In genomic region chrX:134026732-134027311, GRCh38 we compare ENCODE assay signal across 8 cellular contexts. TPM values are rescaled to one million over a fixed set of nuclear protein-coding genes. Genes with fewer than 3 reads are reported as not detected.
DNase-seq lines count a peak whose midpoint lies in the region; ATAC-seq, FAIRE-seq and TF ChIP-seq lines count a peak whose summit lies in the region.

No MANE protein-coding gene starts in this region.

- POLR2A ChIA-PET in A549 (lab: Yijun Ruan, JAX) = no interaction called here

- TF ChIP-seq POLR2A in A549 (IDR thresholded peaks at IDR 0.05; ENCODE audit: low read length) (no peak), body of pancreas (IDR thresholded peaks at IDR 0.05) (no peak)

- 12% methylated on average over 10 of the region's 10 CpGs for WGBS in A549 (ENCODE audit: missing lambda C conversion rate)
- 9 to 10% methylated on average over 10 of the region's 10 CpGs for WGBS in body of pancreas, 2 donors

- intact Hi-C loops in body of pancreas (cut with DNase I) = no loop called here

- CTCF ChIA-PET in A549 (lab: Yijun Ruan, JAX) = interaction anchor here (1.1 to 1.5 kb wide), 5 partner anchors 12 to 356 kb away, joined by 3 to 5 read pairs (median 3); no protein-coding TSS in a partner anchor

- H3K9me3 ChIP-seq in A549 (no peaks in the 10 kb centered on the region), body of pancreas (no peaks in the 10 kb centered on the region), iPS-20b (ENCODE audit: insufficient read depth, low read depth, low read length) (no peaks in the 10 kb centered on the region)

- peak overlapping the region; percentile 51; the same call in 1 of the 2 replicates for H3K9ac ChIP-seq in iPS-20b (ENCODE audit: low read depth, low read length)

- H3K27ac ChIP-seq in A549 (no peak overlapping the region), body of pancreas (no peak overlapping the region), iPS-20b (ENCODE audit: low read length) (no peak overlapping the region)

- H3K4me2 ChIP-seq in A549 = peak overlapping the region; percentile 53; the same call in 2 of the 3 replicates

- no peak for FAIRE-seq in A549 (lab: Jason Lieb, UNC)

- H3K4me1 ChIP-seq in A549 (no peaks in the 10 kb centered on the region), body of pancreas (peaks cover 4% of the 10 kb centered on the region), iPS-20b (ENCODE audit: insufficient read depth, low read length) (peaks cover 4% of the 10 kb centered on the region; the same call in 1 of the 2 replicates)

- DNase-seq in A549 (ENCODE audit: low read depth in 1 of 2, low spot score in 1 of 2) = peak; percentile 6 to 40
- DNase-seq in GM04504 (ENCODE audit: low read depth) = peak; percentile 4
- DNase-seq in NCI-H69 (lab: John Stamatoyannopoulos, UW) = peak; percentile 26
- peak; percentile 43 to 73 (median 58) for DNase-seq in body of pancreas
- peak; percentile 23 for DNase-seq in stimulated activated CD4-positive, alpha-beta T cell treated with anti-CD3 and anti-CD28 coated beads, Interleukin-4, amount 100 ng/mL, for 24 hours

- no peak overlapping the region for H3K4me3 ChIP-seq in A549
- no peak overlapping the region for H3K4me3 ChIP-seq in body of pancreas
- H3K4me3 ChIP-seq in iPS-20b (ENCODE audit: low read length) = peak overlapping the region; percentile 63

- no peaks in the 10 kb centered on the region for H3K27me3 ChIP-seq in body of pancreas
- no peaks in the 10 kb centered on the region for H3K27me3 ChIP-seq in iPS-20b (ENCODE audit: insufficient read depth, low read length)

- H3K36me3 ChIP-seq in body of pancreas (replicated peaks in 1 of 2; ENCODE audit: insufficient read depth in 1 of 2, low read depth in 2 of 2) = no peaks in the 10 kb centered on the region
- no peaks in the 10 kb centered on the region for H3K36me3 ChIP-seq in iPS-20b (ENCODE audit: insufficient read depth, low read depth, low read length)

- peak; percentile 54 to 81; a peak in 5 of 6 replicates for ATAC-seq in A549
- peak; percentile 81 for ATAC-seq in body of pancreas
- ATAC-seq in GM21367 (IDR thresholded peaks at IDR 0.05; ENCODE audit: unreplicated experiment) = no peak
- ATAC-seq in GM21723 (IDR thresholded peaks at IDR 0.05; ENCODE audit: unreplicated experiment) = no peak

- no peak for TF ChIP-seq EP300 in A549 (IDR thresholded peaks at IDR 0.05)

- TF ChIP-seq CTCF in A549 (IDR thresholded peaks at IDR 0.05) (peak; percentile 37; the same call in 2 of the 3 replicates), body of pancreas (IDR thresholded peaks at IDR 0.05) (peak; percentile 18 to 67 (median 49))

- peak in 1 of 2 experiments; percentile 28; a peak in 2 of 5 replicates for TF ChIP-seq RAD21 in A549 (conservative IDR thresholded peaks at IDR 0.05 in 1 of 2, IDR thresholded peaks at IDR 0.05 in 1 of 2)

TF ChIP-seq in A549, 52 proteins besides CTCF, POLR2A, EP300 and RAD21:
- no peak for TF ChIP-seq ELK1 (IDR thresholded peaks at IDR 0.05; ENCODE audit: low read depth, low read length)
- TF ChIP-seq FOSL2 (IDR thresholded peaks at IDR 0.05) = no peak
- no peak for TF ChIP-seq FOSL2 (CRISPR knock-in tag; IDR thresholded peaks at IDR 0.05)
- TF ChIP-seq CEBPB (IDR thresholded peaks at IDR 0.05) = peak in 1 of 2 experiments; percentile 62; a peak in 2 of 4 replicates
- TF ChIP-seq KDM5A (IDR thresholded peaks at IDR 0.05) = no peak

RNA-seq across cellular contexts. Expression of gene GPC3, which starts 41.4 kb away (rescaled TPM):
- 0.04 TPM in 1 of 2 replicates, not detected in the other for polyA plus RNA-seq in A549 (2011; rRNA removed)
- polyA plus RNA-seq in A549 (2012; cell fraction: cytosol; rRNA removed) = not detected in 2 replicates
- polyA plus RNA-seq in A549 (2012; cell fraction: nucleus; rRNA removed) = 0.01 TPM in 1 of 2 replicates, not detected in the other
- not detected in 3 replicates for polyA plus RNA-seq in A549 (2017; fragmentation: RNase III; extraction: RNeasy Plus Mini Kit Qiagen cat#74134 plus additional on column Dnase treatment)
- polyA minus RNA-seq in A549 (2011; rRNA and poly(A)+ RNA removed) = not detected in 2 replicates
- 10 to 100 TPM; 16.9 to 22.7 TPM for total RNA-seq in body of pancreas

Comparison
In these comparisons a context has a peak if more than half of its experiments do, and no peak if none do; other contexts are left out.
1. ATAC-seq: peak in A549 (2 of 2) and body of pancreas (single experiment); none in GM21367 (single experiment) and GM21723 (single experiment).
2. DNase-seq: peak in every context shown above with its lines; median percentile 58 in body of pancreas; 26 in NCI-H69; 23 in A549; 23 in stimulated activated CD4-positive, alpha-beta T cell treated with anti-CD3 and anti-CD28 coated beads, Interleukin-4, amount 100 ng/mL, for 24 hours; 4 in GM04504.